Comparison of ENCODE assay signal across 1 cellular context in the genomic region with DNA sequence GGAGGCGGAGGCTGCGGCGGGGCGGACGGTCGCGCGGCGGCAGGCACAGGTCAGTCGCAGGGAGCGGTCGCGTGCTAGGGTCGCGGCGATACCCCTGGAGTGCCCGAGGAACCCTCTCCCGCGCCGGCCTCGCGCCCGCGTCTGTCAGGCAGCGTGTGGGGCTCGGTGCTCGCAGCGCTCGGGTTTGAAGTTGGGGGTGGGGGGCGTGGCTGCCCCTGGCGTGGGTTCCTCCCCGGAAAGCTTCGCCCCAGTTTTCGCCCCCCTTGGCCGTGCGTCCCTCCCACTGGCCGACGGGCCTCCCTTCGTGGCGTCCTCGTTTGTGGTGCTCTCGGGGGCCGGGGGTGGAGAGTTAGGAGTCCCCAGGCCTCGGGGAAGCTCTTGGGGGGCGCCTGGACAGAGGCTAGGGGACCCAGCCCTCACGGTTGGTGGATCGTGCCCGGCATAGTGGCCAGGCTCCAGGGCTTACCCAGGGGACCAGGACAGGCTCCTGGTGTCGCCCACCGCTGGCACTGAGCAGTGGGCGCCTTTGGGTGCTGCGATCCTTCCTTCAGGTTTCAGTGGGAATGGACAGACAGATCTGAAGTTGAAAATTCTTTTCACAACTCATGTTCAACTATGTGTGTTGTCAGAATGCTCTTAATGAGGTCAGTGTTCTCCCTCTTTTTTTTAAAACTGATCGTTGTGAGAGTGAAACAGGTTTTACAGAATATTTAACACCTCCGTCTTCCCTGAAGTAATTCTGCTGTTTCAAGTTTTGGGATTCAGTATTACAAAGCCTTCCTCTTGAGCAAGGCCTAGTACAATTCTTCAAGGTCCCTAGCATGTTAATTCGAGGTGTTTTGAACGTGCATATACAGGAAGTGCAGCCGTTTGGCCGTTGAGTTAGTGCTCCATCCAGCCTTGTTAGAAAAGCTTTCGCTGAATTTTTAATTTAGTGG.
TF ChIP-seq lines count a peak whose summit lies in the region.

No MANE protein-coding gene starts in this region.

TF ChIP-seq in K562, 482 proteins besides CTCF, POLR2A, EP300 and RAD21 (continued from another document and continues in another):
- TF ChIP-seq HDAC1 (IDR thresholded peaks at IDR 0.05): peak in 1 of 2 experiments; percentile 85; a peak in 2 of 4 replicates
- TF ChIP-seq ZNF766 (CRISPR knock-in tag; conservative IDR thresholded peaks at IDR 0.05): no peak
- TF ChIP-seq MAFK (IDR thresholded peaks at IDR 0.05; ENCODE audit: low read length): no peak
- TF ChIP-seq, protein P1, sequence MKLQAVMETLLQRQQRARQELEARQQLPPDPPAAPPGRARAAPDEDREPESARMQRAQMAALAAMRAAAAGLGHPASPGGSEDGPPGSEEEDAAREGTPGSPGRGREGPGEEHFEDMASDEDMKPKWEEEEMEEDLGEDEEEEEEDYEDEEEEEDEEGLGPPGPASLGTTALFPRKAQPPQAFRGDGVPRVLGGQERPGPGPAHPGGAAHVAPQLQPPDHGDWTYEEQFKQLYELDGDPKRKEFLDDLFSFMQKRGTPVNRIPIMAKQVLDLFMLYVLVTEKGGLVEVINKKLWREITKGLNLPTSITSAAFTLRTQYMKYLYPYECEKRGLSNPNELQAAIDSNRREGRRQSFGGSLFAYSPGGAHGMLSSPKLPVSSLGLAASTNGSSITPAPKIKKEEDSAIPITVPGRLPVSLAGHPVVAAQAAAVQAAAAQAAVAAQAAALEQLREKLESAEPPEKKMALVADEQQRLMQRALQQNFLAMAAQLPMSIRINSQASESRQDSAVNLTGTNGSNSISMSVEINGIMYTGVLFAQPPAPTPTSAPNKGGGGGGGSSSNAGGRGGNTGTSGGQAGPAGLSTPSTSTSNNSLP (IDR thresholded peaks at IDR 0.05; ENCODE audit: borderline replicate concordance, low read depth, low read length): no peak
- no peak for TF ChIP-seq NCOA2 (IDR thresholded peaks at IDR 0.05; ENCODE audit: partially characterized antibody in 2 of 2)
- TF ChIP-seq, protein P2, sequence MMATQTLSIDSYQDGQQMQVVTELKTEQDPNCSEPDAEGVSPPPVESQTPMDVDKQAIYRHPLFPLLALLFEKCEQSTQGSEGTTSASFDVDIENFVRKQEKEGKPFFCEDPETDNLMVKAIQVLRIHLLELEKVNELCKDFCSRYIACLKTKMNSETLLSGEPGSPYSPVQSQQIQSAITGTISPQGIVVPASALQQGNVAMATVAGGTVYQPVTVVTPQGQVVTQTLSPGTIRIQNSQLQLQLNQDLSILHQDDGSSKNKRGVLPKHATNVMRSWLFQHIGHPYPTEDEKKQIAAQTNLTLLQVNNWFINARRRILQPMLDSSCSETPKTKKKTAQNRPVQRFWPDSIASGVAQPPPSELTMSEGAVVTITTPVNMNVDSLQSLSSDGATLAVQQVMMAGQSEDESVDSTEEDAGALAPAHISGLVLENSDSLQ (IDR thresholded peaks at IDR 0.05): no peak
- TF ChIP-seq XRCC3 (IDR thresholded peaks at IDR 0.05): no peak
- TF ChIP-seq RHOXF2B (CRISPR knock-in tag; conservative IDR thresholded peaks at IDR 0.05): peak; percentile 80; the same call in 1 of the 2 replicates
- 0 out of 2 replicates have a peak, but pooled peaks have one; percentile 16 for TF ChIP-seq SUPT5H (IDR thresholded peaks at IDR 0.05)
- TF ChIP-seq, protein P3, sequence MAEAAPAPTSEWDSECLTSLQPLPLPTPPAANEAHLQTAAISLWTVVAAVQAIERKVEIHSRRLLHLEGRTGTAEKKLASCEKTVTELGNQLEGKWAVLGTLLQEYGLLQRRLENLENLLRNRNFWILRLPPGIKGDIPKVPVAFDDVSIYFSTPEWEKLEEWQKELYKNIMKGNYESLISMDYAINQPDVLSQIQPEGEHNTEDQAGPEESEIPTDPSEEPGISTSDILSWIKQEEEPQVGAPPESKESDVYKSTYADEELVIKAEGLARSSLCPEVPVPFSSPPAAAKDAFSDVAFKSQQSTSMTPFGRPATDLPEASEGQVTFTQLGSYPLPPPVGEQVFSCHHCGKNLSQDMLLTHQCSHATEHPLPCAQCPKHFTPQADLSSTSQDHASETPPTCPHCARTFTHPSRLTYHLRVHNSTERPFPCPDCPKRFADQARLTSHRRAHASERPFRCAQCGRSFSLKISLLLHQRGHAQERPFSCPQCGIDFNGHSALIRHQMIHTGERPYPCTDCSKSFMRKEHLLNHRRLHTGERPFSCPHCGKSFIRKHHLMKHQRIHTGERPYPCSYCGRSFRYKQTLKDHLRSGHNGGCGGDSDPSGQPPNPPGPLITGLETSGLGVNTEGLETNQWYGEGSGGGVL (CRISPR knock-in tag; IDR thresholded peaks at IDR 0.05): no peak
- TF ChIP-seq, protein P4, sequence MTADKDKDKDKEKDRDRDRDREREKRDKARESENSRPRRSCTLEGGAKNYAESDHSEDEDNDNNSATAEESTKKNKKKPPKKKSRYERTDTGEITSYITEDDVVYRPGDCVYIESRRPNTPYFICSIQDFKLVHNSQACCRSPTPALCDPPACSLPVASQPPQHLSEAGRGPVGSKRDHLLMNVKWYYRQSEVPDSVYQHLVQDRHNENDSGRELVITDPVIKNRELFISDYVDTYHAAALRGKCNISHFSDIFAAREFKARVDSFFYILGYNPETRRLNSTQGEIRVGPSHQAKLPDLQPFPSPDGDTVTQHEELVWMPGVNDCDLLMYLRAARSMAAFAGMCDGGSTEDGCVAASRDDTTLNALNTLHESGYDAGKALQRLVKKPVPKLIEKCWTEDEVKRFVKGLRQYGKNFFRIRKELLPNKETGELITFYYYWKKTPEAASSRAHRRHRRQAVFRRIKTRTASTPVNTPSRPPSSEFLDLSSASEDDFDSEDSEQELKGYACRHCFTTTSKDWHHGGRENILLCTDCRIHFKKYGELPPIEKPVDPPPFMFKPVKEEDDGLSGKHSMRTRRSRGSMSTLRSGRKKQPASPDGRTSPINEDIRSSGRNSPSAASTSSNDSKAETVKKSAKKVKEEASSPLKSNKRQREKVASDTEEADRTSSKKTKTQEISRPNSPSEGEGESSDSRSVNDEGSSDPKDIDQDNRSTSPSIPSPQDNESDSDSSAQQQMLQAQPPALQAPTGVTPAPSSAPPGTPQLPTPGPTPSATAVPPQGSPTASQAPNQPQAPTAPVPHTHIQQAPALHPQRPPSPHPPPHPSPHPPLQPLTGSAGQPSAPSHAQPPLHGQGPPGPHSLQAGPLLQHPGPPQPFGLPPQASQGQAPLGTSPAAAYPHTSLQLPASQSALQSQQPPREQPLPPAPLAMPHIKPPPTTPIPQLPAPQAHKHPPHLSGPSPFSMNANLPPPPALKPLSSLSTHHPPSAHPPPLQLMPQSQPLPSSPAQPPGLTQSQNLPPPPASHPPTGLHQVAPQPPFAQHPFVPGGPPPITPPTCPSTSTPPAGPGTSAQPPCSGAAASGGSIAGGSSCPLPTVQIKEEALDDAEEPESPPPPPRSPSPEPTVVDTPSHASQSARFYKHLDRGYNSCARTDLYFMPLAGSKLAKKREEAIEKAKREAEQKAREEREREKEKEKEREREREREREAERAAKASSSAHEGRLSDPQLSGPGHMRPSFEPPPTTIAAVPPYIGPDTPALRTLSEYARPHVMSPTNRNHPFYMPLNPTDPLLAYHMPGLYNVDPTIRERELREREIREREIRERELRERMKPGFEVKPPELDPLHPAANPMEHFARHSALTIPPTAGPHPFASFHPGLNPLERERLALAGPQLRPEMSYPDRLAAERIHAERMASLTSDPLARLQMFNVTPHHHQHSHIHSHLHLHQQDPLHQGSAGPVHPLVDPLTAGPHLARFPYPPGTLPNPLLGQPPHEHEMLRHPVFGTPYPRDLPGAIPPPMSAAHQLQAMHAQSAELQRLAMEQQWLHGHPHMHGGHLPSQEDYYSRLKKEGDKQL (CRISPR knock-in tag; IDR thresholded peaks at IDR 0.05; ENCODE audit: borderline replicate concordance): no peak
- no peak for TF ChIP-seq SP2 (IDR thresholded peaks at IDR 0.05; ENCODE audit: extremely low read depth, low read depth, low read length, poor library complexity, severe bottlenecking)
- no peak for TF ChIP-seq ZNF239 (CRISPR knock-in tag; IDR thresholded peaks at IDR 0.05)
- TF ChIP-seq RBBP5 (IDR thresholded peaks at IDR 0.05; ENCODE audit: borderline replicate concordance, insufficient read depth, low read length, poor library complexity, severe bottlenecking): peak; percentile 78
- TF ChIP-seq CBX2 (IDR thresholded peaks at IDR 0.05; ENCODE audit: insufficient read depth, low read length, poor library complexity, severe bottlenecking): no peak
- TF ChIP-seq, protein P5, sequence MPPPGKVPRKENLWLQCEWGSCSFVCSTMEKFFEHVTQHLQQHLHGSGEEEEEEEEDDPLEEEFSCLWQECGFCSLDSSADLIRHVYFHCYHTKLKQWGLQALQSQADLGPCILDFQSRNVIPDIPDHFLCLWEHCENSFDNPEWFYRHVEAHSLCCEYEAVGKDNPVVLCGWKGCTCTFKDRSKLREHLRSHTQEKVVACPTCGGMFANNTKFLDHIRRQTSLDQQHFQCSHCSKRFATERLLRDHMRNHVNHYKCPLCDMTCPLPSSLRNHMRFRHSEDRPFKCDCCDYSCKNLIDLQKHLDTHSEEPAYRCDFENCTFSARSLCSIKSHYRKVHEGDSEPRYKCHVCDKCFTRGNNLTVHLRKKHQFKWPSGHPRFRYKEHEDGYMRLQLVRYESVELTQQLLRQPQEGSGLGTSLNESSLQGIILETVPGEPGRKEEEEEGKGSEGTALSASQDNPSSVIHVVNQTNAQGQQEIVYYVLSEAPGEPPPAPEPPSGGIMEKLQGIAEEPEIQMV (tag; conservative IDR thresholded peaks at IDR 0.05; ENCODE audit: low read depth): no peak
- no peak for TF ChIP-seq FOXA3 (CRISPR knock-in tag; conservative IDR thresholded peaks at IDR 0.05 in 1 of 2, IDR thresholded peaks at IDR 0.05 in 1 of 2)
- TF ChIP-seq HDAC2 (IDR thresholded peaks at IDR 0.05): peak; percentile 57; the same call in 1 of the 2 replicates
- TF ChIP-seq, protein P6, sequence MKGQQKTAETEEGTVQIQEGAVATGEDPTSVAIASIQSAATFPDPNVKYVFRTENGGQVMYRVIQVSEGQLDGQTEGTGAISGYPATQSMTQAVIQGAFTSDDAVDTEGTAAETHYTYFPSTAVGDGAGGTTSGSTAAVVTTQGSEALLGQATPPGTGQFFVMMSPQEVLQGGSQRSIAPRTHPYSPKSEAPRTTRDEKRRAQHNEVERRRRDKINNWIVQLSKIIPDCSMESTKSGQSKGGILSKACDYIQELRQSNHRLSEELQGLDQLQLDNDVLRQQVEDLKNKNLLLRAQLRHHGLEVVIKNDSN (CRISPR knock-in tag; IDR thresholded peaks at IDR 0.05): no peak
- no peak for TF ChIP-seq ZNF253 (CRISPR knock-in tag; conservative IDR thresholded peaks at IDR 0.05)
- TF ChIP-seq FOXA1 (IDR thresholded peaks at IDR 0.05; ENCODE audit: borderline replicate concordance): no peak
- TF ChIP-seq FOXP1 (CRISPR knock-in tag; IDR thresholded peaks at IDR 0.05): peak; percentile 67; the same call in 1 of the 2 replicates
- TF ChIP-seq ZNF79 (CRISPR knock-in tag; IDR thresholded peaks at IDR 0.05; ENCODE audit: low read depth): no peak
- TF ChIP-seq SRSF9 (IDR thresholded peaks at IDR 0.05; ENCODE audit: borderline replicate concordance, low read depth, low read length): no peak
- TF ChIP-seq ZNF507 (tag; conservative IDR thresholded peaks at IDR 0.05): no peak
- TF ChIP-seq RBM17 (IDR thresholded peaks at IDR 0.05; ENCODE audit: borderline replicate concordance, low read depth, low read length): no peak
- TF ChIP-seq, protein P7, sequence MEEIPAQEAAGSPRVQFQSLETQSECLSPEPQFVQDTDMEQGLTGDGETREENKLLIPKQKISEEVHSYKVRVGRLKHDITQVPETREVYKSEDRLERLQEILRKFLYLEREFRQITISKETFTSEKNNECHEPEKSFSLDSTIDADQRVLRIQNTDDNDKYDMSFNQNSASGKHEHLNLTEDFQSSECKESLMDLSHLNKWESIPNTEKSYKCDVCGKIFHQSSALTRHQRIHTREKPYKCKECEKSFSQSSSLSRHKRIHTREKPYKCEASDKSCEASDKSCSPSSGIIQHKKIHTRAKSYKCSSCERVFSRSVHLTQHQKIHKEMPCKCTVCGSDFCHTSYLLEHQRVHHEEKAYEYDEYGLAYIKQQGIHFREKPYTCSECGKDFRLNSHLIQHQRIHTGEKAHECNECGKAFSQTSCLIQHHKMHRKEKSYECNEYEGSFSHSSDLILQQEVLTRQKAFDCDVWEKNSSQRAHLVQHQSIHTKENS (CRISPR knock-in tag; IDR thresholded peaks at IDR 0.05): no peak
- TF ChIP-seq, protein P8, sequence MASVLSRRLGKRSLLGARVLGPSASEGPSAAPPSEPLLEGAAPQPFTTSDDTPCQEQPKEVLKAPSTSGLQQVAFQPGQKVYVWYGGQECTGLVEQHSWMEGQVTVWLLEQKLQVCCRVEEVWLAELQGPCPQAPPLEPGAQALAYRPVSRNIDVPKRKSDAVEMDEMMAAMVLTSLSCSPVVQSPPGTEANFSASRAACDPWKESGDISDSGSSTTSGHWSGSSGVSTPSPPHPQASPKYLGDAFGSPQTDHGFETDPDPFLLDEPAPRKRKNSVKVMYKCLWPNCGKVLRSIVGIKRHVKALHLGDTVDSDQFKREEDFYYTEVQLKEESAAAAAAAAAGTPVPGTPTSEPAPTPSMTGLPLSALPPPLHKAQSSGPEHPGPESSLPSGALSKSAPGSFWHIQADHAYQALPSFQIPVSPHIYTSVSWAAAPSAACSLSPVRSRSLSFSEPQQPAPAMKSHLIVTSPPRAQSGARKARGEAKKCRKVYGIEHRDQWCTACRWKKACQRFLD (CRISPR knock-in tag; IDR thresholded peaks at IDR 0.05): no peak
- TF ChIP-seq JUND (IDR thresholded peaks at IDR 0.05; ENCODE audit: borderline replicate concordance, low read depth, low read length): 0 out of 2 replicates have a peak, but pooled peaks have one; percentile 4
- TF ChIP-seq JUND (tag; IDR thresholded peaks at IDR 0.05; ENCODE audit: borderline replicate concordance, low read depth, low read length): no peak
- no peak for TF ChIP-seq ZNF57 (CRISPR knock-in tag; IDR thresholded peaks at IDR 0.05)
- TF ChIP-seq ETS2 (tag; IDR thresholded peaks at IDR 0.05; ENCODE audit: borderline replicate concordance, poor library complexity, severe bottlenecking): no peak
- TF ChIP-seq, protein P9, sequence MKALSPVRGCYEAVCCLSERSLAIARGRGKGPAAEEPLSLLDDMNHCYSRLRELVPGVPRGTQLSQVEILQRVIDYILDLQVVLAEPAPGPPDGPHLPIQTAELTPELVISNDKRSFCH (CRISPR knock-in tag; IDR thresholded peaks at IDR 0.05): no peak
- TF ChIP-seq, protein P9 (tag; IDR thresholded peaks at IDR 0.05): peak; percentile 58; the same call in 1 of the 2 replicates
- no peak for TF ChIP-seq THRAP3 (IDR thresholded peaks at IDR 0.05; ENCODE audit: borderline replicate concordance)
- TF ChIP-seq, protein P10, sequence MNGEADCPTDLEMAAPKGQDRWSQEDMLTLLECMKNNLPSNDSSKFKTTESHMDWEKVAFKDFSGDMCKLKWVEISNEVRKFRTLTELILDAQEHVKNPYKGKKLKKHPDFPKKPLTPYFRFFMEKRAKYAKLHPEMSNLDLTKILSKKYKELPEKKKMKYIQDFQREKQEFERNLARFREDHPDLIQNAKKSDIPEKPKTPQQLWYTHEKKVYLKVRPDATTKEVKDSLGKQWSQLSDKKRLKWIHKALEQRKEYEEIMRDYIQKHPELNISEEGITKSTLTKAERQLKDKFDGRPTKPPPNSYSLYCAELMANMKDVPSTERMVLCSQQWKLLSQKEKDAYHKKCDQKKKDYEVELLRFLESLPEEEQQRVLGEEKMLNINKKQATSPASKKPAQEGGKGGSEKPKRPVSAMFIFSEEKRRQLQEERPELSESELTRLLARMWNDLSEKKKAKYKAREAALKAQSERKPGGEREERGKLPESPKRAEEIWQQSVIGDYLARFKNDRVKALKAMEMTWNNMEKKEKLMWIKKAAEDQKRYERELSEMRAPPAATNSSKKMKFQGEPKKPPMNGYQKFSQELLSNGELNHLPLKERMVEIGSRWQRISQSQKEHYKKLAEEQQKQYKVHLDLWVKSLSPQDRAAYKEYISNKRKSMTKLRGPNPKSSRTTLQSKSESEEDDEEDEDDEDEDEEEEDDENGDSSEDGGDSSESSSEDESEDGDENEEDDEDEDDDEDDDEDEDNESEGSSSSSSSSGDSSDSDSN (IDR thresholded peaks at IDR 0.05; ENCODE audit: borderline replicate concordance in 1 of 2, low read depth in 2 of 2, low read length in 2 of 2): 0 out of 4 replicates have a peak, but pooled peaks of 1 of the 2 experiments have one; percentile 31
